1 cellular context compared by ENCODE assay signal in the genomic region with DNA sequence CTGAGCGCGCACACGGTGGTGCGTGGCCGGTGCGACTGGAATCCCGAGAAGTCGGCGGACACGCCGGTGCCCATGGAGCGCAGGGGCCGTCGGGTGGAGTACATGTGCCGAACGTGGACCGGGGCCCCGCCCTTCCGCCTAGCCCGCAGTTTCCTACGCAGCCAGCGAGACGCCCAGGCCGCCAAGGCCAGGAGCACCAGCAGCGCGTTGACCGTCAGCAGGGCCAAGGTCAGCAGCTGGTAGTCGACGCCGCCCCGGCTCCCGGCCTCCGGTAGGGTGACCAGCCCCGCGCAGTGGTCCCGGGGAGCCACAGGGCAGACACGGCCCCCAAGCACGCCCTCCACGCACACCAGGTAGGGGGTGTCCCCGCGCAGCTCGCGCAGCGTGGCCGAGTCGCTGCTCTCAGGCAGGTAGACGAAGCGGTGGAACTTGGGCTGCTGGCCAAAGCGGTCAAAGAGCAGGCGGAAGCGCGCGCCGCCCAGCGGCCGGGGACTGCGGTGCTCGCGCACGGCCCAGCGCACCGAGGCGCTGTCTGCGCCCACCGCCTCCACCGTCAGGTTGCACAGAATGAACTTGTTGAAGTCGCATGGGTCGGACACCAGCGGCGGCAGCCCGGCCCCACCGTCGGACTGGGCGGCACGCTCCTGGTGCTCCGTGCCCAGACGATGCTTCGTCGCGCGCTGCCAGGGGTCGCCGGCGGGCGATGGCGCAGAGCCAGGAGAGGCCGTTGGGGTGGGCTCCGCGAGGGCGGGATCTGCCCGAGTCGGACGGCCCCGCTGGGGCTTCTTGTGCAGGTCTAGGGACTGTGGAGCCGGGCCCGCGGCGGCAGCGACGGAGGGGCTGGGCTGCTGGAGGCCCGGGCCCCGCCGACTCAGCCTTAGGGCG.
TF ChIP-seq lines count a peak whose summit lies in the region.

No MANE protein-coding gene starts in this region.

TF ChIP-seq in HepG2, 621 proteins besides CTCF, POLR2A, EP300 and RAD21 (continued from another document and continues in another):
- TF ChIP-seq CENPT (CRISPR knock-in tag; IDR thresholded peaks at IDR 0.05; ENCODE audit: low read depth) (no peak; the same call in 1 of the 2 replicates), SMAD3 (CRISPR knock-in tag; IDR thresholded peaks at IDR 0.05) (peak; percentile 66), SAFB2 (CRISPR knock-in tag; IDR thresholded peaks at IDR 0.05; ENCODE audit: borderline replicate concordance, low read depth) (peak; percentile 64), RBFOX2 (IDR thresholded peaks at IDR 0.05; ENCODE audit: low read depth, low read length) (peak; percentile 90), ZNF879 (CRISPR knock-in tag; IDR thresholded peaks at IDR 0.05) (peak; percentile 97; the same call in 1 of the 2 replicates), SUZ12 (IDR thresholded peaks at IDR 0.05; ENCODE audit: low read depth, low read length) (no peak), TP53 (CRISPR knock-in tag; conservative IDR thresholded peaks at IDR 0.05) (peak; percentile 90), ZNF205 (CRISPR knock-in tag; IDR thresholded peaks at IDR 0.05) (peak; percentile 76; the same call in 1 of the 2 replicates), NFAT5 (CRISPR knock-in tag; IDR thresholded peaks at IDR 0.05) (peak; percentile 50), ZNF564 (CRISPR knock-in tag; IDR thresholded peaks at IDR 0.05) (peak; percentile 87), SYNCRIP (IDR thresholded peaks at IDR 0.05; ENCODE audit: insufficient read depth, low read depth, low read length) (no peak), ZNF737 (CRISPR knock-in tag; IDR thresholded peaks at IDR 0.05; ENCODE audit: borderline replicate concordance) (no peak), ZNF790 (CRISPR knock-in tag; IDR thresholded peaks at IDR 0.05; ENCODE audit: borderline replicate concordance) (peak; percentile 95; the same call in 1 of the 2 replicates), ZEB1 (IDR thresholded peaks at IDR 0.05; ENCODE audit: insufficient replicate concordance, low read depth) (peak; percentile 65), NFYC (CRISPR knock-in tag; IDR thresholded peaks at IDR 0.05) (0 out of 2 replicates have a peak, but pooled peaks have one; percentile 13), ZNF788 (CRISPR knock-in tag; IDR thresholded peaks at IDR 0.05; ENCODE audit: borderline replicate concordance) (peak; percentile 94), ZNF720 (CRISPR knock-in tag; IDR thresholded peaks at IDR 0.05) (no peak), JUNB (CRISPR knock-in tag; IDR thresholded peaks at IDR 0.05; ENCODE audit: borderline replicate concordance) (peak; percentile 82), ZNF280D (CRISPR knock-in tag; IDR thresholded peaks at IDR 0.05) (peak; percentile 95), TIGD3 (CRISPR knock-in tag; IDR thresholded peaks at IDR 0.05; ENCODE audit: borderline replicate concordance) (no peak), ZSCAN30 (CRISPR knock-in tag; IDR thresholded peaks at IDR 0.05) (peak; percentile 83; the same call in 1 of the 2 replicates)
- TF ChIP-seq, protein P1, sequence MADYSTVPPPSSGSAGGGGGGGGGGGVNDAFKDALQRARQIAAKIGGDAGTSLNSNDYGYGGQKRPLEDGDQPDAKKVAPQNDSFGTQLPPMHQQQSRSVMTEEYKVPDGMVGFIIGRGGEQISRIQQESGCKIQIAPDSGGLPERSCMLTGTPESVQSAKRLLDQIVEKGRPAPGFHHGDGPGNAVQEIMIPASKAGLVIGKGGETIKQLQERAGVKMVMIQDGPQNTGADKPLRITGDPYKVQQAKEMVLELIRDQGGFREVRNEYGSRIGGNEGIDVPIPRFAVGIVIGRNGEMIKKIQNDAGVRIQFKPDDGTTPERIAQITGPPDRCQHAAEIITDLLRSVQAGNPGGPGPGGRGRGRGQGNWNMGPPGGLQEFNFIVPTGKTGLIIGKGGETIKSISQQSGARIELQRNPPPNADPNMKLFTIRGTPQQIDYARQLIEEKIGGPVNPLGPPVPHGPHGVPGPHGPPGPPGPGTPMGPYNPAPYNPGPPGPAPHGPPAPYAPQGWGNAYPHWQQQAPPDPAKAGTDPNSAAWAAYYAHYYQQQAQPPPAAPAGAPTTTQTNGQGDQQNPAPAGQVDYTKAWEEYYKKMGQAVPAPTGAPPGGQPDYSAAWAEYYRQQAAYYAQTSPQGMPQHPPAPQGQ (CRISPR knock-in tag; IDR thresholded peaks at IDR 0.05; ENCODE audit: borderline replicate concordance) = no peak
- TF ChIP-seq, protein P2, sequence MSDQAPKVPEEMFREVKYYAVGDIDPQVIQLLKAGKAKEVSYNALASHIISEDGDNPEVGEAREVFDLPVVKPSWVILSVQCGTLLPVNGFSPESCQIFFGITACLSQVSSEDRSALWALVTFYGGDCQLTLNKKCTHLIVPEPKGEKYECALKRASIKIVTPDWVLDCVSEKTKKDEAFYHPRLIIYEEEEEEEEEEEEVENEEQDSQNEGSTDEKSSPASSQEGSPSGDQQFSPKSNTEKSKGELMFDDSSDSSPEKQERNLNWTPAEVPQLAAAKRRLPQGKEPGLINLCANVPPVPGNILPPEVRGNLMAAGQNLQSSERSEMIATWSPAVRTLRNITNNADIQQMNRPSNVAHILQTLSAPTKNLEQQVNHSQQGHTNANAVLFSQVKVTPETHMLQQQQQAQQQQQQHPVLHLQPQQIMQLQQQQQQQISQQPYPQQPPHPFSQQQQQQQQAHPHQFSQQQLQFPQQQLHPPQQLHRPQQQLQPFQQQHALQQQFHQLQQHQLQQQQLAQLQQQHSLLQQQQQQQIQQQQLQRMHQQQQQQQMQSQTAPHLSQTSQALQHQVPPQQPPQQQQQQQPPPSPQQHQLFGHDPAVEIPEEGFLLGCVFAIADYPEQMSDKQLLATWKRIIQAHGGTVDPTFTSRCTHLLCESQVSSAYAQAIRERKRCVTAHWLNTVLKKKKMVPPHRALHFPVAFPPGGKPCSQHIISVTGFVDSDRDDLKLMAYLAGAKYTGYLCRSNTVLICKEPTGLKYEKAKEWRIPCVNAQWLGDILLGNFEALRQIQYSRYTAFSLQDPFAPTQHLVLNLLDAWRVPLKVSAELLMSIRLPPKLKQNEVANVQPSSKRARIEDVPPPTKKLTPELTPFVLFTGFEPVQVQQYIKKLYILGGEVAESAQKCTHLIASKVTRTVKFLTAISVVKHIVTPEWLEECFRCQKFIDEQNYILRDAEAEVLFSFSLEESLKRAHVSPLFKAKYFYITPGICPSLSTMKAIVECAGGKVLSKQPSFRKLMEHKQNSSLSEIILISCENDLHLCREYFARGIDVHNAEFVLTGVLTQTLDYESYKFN (CRISPR knock-in tag; conservative IDR thresholded peaks at IDR 0.05) = peak; percentile 79
- TF ChIP-seq, protein P3, sequence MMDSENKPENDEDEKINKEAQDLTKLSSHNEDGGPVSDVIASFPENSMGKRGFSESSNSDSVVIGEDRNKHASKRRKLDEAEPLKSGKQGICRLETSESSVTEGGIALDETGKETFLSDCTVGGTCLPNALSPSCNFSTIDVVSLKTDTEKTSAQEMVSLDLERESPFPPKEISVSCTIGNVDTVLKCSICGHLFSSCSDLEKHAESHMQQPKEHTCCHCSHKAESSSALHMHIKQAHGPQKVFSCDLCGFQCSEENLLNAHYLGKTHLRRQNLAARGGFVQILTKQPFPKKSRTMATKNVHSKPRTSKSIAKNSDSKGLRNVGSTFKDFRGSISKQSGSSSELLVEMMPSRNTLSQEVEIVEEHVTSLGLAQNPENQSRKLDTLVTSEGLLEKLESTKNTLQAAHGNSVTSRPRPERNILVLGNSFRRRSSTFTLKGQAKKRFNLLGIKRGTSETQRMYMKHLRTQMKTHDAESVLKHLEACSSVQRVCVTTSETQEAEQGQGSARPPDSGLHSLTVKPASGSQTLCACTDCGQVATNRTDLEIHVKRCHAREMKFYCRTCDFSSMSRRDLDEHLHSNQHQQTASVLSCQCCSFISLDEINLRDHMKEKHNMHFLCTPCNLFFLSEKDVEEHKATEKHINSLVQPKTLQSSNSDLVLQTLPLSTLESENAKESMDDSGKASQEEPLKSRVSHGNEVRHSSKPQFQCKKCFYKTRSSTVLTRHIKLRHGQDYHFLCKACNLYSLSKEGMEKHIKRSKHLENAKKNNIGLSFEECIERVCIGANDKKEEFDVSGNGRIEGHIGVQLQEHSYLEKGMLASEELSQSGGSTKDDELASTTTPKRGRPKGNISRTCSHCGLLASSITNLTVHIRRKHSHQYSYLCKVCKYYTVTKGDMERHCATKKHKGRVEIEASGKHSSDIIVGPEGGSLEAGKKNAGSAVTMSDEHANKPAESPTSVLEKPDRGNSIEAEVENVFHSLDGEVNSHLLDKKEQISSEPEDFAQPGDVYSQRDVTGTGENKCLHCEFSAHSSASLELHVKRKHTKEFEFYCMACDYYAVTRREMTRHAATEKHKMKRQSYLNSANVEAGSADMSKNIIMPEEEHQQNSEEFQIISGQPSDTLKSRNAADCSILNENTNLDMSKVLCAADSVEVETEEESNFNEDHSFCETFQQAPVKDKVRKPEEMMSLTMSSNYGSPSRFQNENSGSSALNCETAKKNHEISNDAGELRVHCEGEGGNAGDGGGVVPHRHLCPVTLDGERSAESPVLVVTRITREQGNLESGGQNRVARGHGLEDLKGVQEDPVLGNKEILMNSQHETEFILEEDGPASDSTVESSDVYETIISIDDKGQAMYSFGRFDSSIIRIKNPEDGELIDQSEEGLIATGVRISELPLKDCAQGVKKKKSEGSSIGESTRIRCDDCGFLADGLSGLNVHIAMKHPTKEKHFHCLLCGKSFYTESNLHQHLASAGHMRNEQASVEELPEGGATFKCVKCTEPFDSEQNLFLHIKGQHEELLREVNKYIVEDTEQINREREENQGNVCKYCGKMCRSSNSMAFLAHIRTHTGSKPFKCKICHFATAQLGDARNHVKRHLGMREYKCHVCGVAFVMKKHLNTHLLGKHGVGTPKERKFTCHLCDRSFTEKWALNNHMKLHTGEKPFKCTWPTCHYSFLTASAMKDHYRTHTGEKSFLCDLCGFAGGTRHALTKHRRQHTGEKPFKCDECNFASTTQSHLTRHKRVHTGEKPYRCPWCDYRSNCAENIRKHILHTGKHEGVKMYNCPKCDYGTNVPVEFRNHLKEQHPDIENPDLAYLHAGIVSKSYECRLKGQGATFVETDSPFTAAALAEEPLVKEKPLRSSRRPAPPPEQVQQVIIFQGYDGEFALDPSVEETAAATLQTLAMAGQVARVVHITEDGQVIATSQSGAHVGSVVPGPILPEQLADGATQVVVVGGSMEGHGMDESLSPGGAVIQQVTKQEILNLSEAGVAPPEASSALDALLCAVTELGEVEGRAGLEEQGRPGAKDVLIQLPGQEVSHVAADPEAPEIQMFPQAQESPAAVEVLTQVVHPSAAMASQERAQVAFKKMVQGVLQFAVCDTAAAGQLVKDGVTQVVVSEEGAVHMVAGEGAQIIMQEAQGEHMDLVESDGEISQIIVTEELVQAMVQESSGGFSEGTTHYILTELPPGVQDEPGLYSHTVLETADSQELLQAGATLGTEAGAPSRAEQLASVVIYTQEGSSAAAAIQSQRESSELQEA (CRISPR knock-in tag; IDR thresholded peaks at IDR 0.05; ENCODE audit: not compliant biosample characterization) = peak; percentile 82
